ENCODE assay signal across 1 cellular context in genomic region chr15:95556866-95557225, GRCh38.
TF ChIP-seq lines count a peak whose summit lies in the region.

No MANE protein-coding gene starts in this region.

TF ChIP-seq in K562, 482 proteins besides CTCF, POLR2A, EP300 and RAD21 (continued from another document):
- TF ChIP-seq JUN (IDR thresholded peaks at IDR 0.05; ENCODE audit: borderline replicate concordance, low read depth, low read length): no peak
- TF ChIP-seq JUN (CRISPR knock-in tag; IDR thresholded peaks at IDR 0.05; ENCODE audit: borderline replicate concordance): no peak
- no peak for TF ChIP-seq PKNOX1 (IDR thresholded peaks at IDR 0.05)
- TF ChIP-seq CREB5 (CRISPR knock-in tag; IDR thresholded peaks at IDR 0.05): no peak
- no peak for TF ChIP-seq ASH1L (IDR thresholded peaks at IDR 0.05; ENCODE audit: borderline replicate concordance, low read depth, partially characterized antibody)
- TF ChIP-seq DPF2 (IDR thresholded peaks at IDR 0.05): no peak
- no peak for TF ChIP-seq NCOR1 (IDR thresholded peaks at IDR 0.05)
- no peak for TF ChIP-seq ZNF121 (CRISPR knock-in tag; conservative IDR thresholded peaks at IDR 0.05)
- no peak for TF ChIP-seq ZNF785 (CRISPR knock-in tag; IDR thresholded peaks at IDR 0.05)
- TF ChIP-seq RNF2 (IDR thresholded peaks at IDR 0.05): no peak
- no peak for TF ChIP-seq TAF7 (tag; IDR thresholded peaks at IDR 0.05)
- no peak for TF ChIP-seq ZNF57 (CRISPR knock-in tag; IDR thresholded peaks at IDR 0.05)
